Comparison of ENCODE assay signal across 18 cellular contexts in genomic region chr10:79203014-79203675, GRCh38.
A peak's percentile ranks its signal among the peaks of the same experiment; 100 is the strongest.
DNase-seq lines count a peak whose midpoint lies in the region; ATAC-seq, FAIRE-seq and TF ChIP-seq lines count a peak whose summit lies in the region.
"Had no signal": no experiment of that assay in that cellular context is flagged by ENCODE, and none has a peak within 500 bp of the region (broad histone marks: within the 10 kb centered on the region; RNA-seq: fewer than 3 reads in every experiment).

No MANE protein-coding gene starts in this region.

- H2BK120ac ChIP-seq in neuronal stem cell (ENCODE audit: low read depth, low read length): no peak overlapping the region

- H3K36me3 Mint-ChIP-seq in GM23338 (ENCODE audit: low read depth): peaks cover 7% of the 10 kb centered on the region

- H3K27ac ChIP-seq in neuronal stem cell (replicated peaks; ENCODE audit: low read length) (no peak overlapping the region), vagina (peak overlapping the region; percentile 48), GM23338 (ENCODE audit: low read depth) (no peak overlapping the region)
- H3K27ac ChIP-seq: A549, ascending aorta, ovary had no signal

- no peaks in the 10 kb centered on the region for H3K4me1 ChIP-seq in endocrine pancreas (ENCODE audit: control insufficient read depth, insufficient read depth, low read length)
- H3K4me1 ChIP-seq in neuronal stem cell (ENCODE audit: control insufficient read depth in 2 of 2, insufficient read depth in 1 of 2, low read depth in 1 of 2, low read length in 2 of 2): no peaks in the 10 kb centered on the region
- H3K4me1 ChIP-seq in vagina: peaks cover 34% of the 10 kb centered on the region
- no peaks in the 10 kb centered on the region for H3K4me1 ChIP-seq in GM23338 (ENCODE audit: insufficient read depth)
- H3K4me1 ChIP-seq: ascending aorta had no signal

- H3K79me2 ChIP-seq in GM23338 (replicated peaks; ENCODE audit: insufficient read depth): no peaks in the 10 kb centered on the region

- peak overlapping the region; percentile 39 for H3K18ac ChIP-seq in neuronal stem cell (ENCODE audit: low read length)

- no peaks in the 10 kb centered on the region for H3K79me1 ChIP-seq in neuronal stem cell (ENCODE audit: low read depth, low read length)

- H3K27me3 ChIP-seq in endocrine pancreas (ENCODE audit: control insufficient read depth, insufficient read depth, low read length) (no peaks in the 10 kb centered on the region), neuronal stem cell (ENCODE audit: control insufficient read depth in 3 of 3, insufficient read depth in 3 of 3, low read depth in 1 of 3, low read length in 3 of 3) (no peaks in the 10 kb centered on the region), vagina (no peaks in the 10 kb centered on the region), GM23338 (ENCODE audit: insufficient read depth) (no peaks in the 10 kb centered on the region)
- H3K27me3 ChIP-seq: ascending aorta, ovary had no signal

- no peak overlapping the region for H2BK12ac ChIP-seq in neuronal stem cell (ENCODE audit: low read length)

- no peak overlapping the region for H4K91ac ChIP-seq in neuronal stem cell (ENCODE audit: low read depth, low read length, poor library complexity)

- H3K4ac ChIP-seq in neuronal stem cell (ENCODE audit: low read length): no peak overlapping the region

- H3K36me3 ChIP-seq in endocrine pancreas (ENCODE audit: control insufficient read depth, insufficient read depth, low read length) (peaks cover under 1% of the 10 kb centered on the region), neuronal stem cell (replicated peaks in 1 of 2; ENCODE audit: control insufficient read depth in 2 of 2, insufficient read depth in 2 of 2, low read length in 2 of 2) (peaks cover 30 to 82% of the 10 kb centered on the region in 2 donors), vagina (peaks cover 0 to 29% of the 10 kb centered on the region in 2 donors), GM23338 (ENCODE audit: insufficient read depth) (no peaks in the 10 kb centered on the region)
- H3K36me3 ChIP-seq: ovary had no signal

- H2AFZ ChIP-seq in neuronal stem cell (ENCODE audit: low read length): no peak overlapping the region
- no peak overlapping the region for H2AFZ ChIP-seq in GM23338

- H3K4me3 ChIP-seq in endocrine pancreas (ENCODE audit: control insufficient read depth, insufficient read depth, low read length) (no peak overlapping the region), neuronal stem cell (ENCODE audit: low read length in 2 of 2) (no peak overlapping the region), vagina (no peak overlapping the region), GM23338 (no peak overlapping the region)
- H3K4me3 ChIP-seq: A549, ascending aorta, ovary had no signal

- H2AK5ac ChIP-seq in neuronal stem cell (ENCODE audit: low read depth, low read length): no peak overlapping the region

- no peak overlapping the region for H3K23ac ChIP-seq in neuronal stem cell (ENCODE audit: low read depth, low read length, poor library complexity)

- ATAC-seq in Right ventricle myocardium superior (ENCODE audit: poor library complexity) (peak; percentile 19), GM23338 (no peak), HG03108 (IDR thresholded peaks at IDR 0.05; ENCODE audit: unreplicated experiment) (no peak)

- H3K27ac Mint-ChIP-seq in GM23338: no peak overlapping the region
- H3K27ac Mint-ChIP-seq: T-cell had no signal

- H4K8ac ChIP-seq in neuronal stem cell (ENCODE audit: low read depth, low read length): no peak overlapping the region

- no peaks in the 10 kb centered on the region for H3F3A ChIP-seq in GM23338 (replicated peaks; ENCODE audit: low read depth)

- H3K9me2 ChIP-seq in GM23338 (ENCODE audit: insufficient read depth): no peaks in the 10 kb centered on the region

- no peak overlapping the region for H3K4me3 Mint-ChIP-seq in GM23338
- H3K4me3 Mint-ChIP-seq: T-cell had no signal

- no peaks in the 10 kb centered on the region for H3K9me3 Mint-ChIP-seq in GM23338
- H3K9me3 Mint-ChIP-seq: T-cell had no signal

- H2BK5ac ChIP-seq in neuronal stem cell (ENCODE audit: low read length): no peak overlapping the region

- H3K9ac ChIP-seq in endocrine pancreas (ENCODE audit: control insufficient read depth, insufficient read depth, low read length): peak overlapping the region; percentile 22
- no peak overlapping the region for H3K9ac ChIP-seq in neuronal stem cell (ENCODE audit: low read depth, low read length, poor library complexity)

- DNase-seq in Right ventricle myocardium superior (no peak), cardiac septum (ENCODE audit: low spot score) (no peak), neuronal stem cell (ENCODE audit: low spot score) (no peak), vagina (ENCODE audit: extremely low spot score in 2 of 2) (no peak), GM23338 (ENCODE audit: low spot score) (no peak), GM12891 (ENCODE audit: insufficient read length, low spot score) (no peak)
- DNase-seq: activated T-cell treated with anti-CD3 and anti-CD28 coated beads for 4 hours; NCI-H345; NK-92 treated with Interleukin-12 subunit alpha and Interleukin-12 subunit beta, amount 100 ng/mL, for 24 hours; small intestine had no signal

- TF ChIP-seq POLR2A in vagina (IDR thresholded peaks at IDR 0.05): no peak
- TF ChIP-seq POLR2A in GM12891 (IDR thresholded peaks at IDR 0.05; ENCODE audit: low read depth, low read length): no peak

- WGBS in neuronal stem cell (ENCODE audit: extremely low coverage in 2 of 2, insufficient read length in 2 of 2, insufficient replicate concordance in 1 of 2), 2 donors: no CpG with 5 or more reads among the region's 13 CpGs

- TF ChIP-seq CTCF in vagina (IDR thresholded peaks at IDR 0.05) (no peak), GM23338 (conservative IDR thresholded peaks at IDR 0.05; ENCODE audit: low read depth in 2 of 2) (no peak)

- H3K9me3 ChIP-seq in endocrine pancreas (ENCODE audit: control insufficient read depth, low read length) (no peaks in the 10 kb centered on the region), neuronal stem cell (replicated peaks in 1 of 2; ENCODE audit: control insufficient read depth in 2 of 2, insufficient read depth in 1 of 2, low read depth in 1 of 2, low read length in 2 of 2) (no peaks in the 10 kb centered on the region), vagina (no peaks in the 10 kb centered on the region)
- H3K9me3 ChIP-seq: A549, ascending aorta, ovary had no signal

- H3K4me1 Mint-ChIP-seq in GM23338: no peaks in the 10 kb centered on the region
- H3K4me1 Mint-ChIP-seq: T-cell had no signal

- peak overlapping the region; percentile 42 for H3K14ac ChIP-seq in neuronal stem cell (ENCODE audit: low read length)

- no peak for FAIRE-seq in GM12891 (lab: Jason Lieb, UNC)
- FAIRE-seq: A549, colon, frontal cortex, small intestine had no signal

- H3K27me3 Mint-ChIP-seq in GM23338 (ENCODE audit: insufficient read depth, low read depth, poor library complexity): peaks cover 3% of the 10 kb centered on the region
- H3K27me3 Mint-ChIP-seq: T-cell had no signal

- H3K4me2 ChIP-seq in neuronal stem cell (ENCODE audit: insufficient read depth, low read length, poor library complexity, severe bottlenecking) (no peak overlapping the region), GM23338 (no peak overlapping the region)
- H3K4me2 ChIP-seq: A549 had no signal

- peaks cover 7% of the 10 kb centered on the region; the same call in 1 of the 2 replicates for H4K20me1 ChIP-seq in GM23338 (replicated peaks; ENCODE audit: insufficient read depth)

- intact Hi-C loops in Right ventricle myocardium superior (cut with DNase I): no loop called here
- intact Hi-C loops in cardiac septum (cut with DNase I): no loop called here
- intact Hi-C loops in vagina (cut with DNase I): loop anchor here (5.0 kb wide), 1 partner anchor 991 kb away; no protein-coding TSS in a partner anchor

- H2BK15ac ChIP-seq in neuronal stem cell (ENCODE audit: low read length): no peak overlapping the region

TF ChIP-seq in GM23338, 12 proteins besides CTCF, POLR2A, EP300 and RAD21:
- no peak for TF ChIP-seq CREB1 (CRISPR knock-in tag; IDR thresholded peaks at IDR 0.05; ENCODE audit: low read depth)
- no peak for TF ChIP-seq EZH2 (IDR thresholded peaks at IDR 0.05; ENCODE audit: low read depth, unreplicated experiment)
- TF ChIP-seq ZNF114 (CRISPR knock-in tag; IDR thresholded peaks at IDR 0.05): no peak

TF ChIP-seq in GM12891, 5 proteins besides CTCF, POLR2A, EP300 and RAD21:
- TF ChIP-seq TAF1 (IDR thresholded peaks at IDR 0.05; ENCODE audit: low read depth, low read length) (no peak), POLR2AphosphoS5 (IDR thresholded peaks at IDR 0.05; ENCODE audit: low read depth, low read length) (no peak), POU2F2 (IDR thresholded peaks at IDR 0.05; ENCODE audit: low read depth, low read length) (no peak), PAX5 (IDR thresholded peaks at IDR 0.05; ENCODE audit: insufficient read depth, low read length, severe bottlenecking) (no peak)
TF ChIP-seq in GM12891: peak in this region for 0.
